1 cellular context compared by ENCODE assay signal in the genomic region with DNA sequence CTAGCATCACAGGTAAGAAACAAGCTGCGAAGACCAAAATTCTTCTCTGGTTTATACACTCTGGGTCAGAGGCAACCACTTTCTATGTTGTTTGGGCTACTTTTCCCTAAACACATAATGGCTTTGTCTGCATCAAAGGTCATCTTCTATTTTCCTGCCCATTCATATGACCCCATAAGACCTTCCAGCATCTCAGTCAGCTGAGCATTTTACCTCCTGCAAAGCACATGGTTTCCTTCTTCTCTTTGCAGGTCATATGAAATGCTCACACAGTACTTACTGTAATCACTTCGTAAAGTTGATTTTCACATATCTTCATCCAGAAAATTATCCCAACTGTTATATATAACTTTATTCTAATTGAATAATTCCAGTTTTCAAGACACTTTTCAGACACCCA.
TF ChIP-seq lines count a peak whose summit lies in the region.

No MANE protein-coding gene starts in this region.

TF ChIP-seq in HCT116, 20 proteins besides CTCF, POLR2A, EP300 and RAD21:
- TF ChIP-seq SIN3A (IDR thresholded peaks at IDR 0.05; ENCODE audit: low read depth): no peak
- TF ChIP-seq, protein P1, sequence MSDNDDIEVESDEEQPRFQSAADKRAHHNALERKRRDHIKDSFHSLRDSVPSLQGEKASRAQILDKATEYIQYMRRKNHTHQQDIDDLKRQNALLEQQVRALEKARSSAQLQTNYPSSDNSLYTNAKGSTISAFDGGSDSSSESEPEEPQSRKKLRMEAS (IDR thresholded peaks at IDR 0.05): peak; percentile 31
